In genomic region chrX:30990361-30990760, GRCh38 we compare ENCODE assay signal across 21 cellular contexts.
A peak's percentile ranks its signal among the peaks of the same experiment; 100 is the strongest.
DNase-seq lines count a peak whose midpoint lies in the region; ATAC-seq, FAIRE-seq and TF ChIP-seq lines count a peak whose summit lies in the region.
"Had no signal": no experiment of that assay in that cellular context is flagged by ENCODE, and none has a peak within 500 bp of the region (broad histone marks: within the 10 kb centered on the region; RNA-seq: fewer than 3 reads in every experiment).

No MANE protein-coding gene starts in this region.

- intact Hi-C loops in K562 (cut with micrococcal nuclease) (no loop called here), pancreas (cut with DNase I) (no loop called here)

- H2AFZ ChIP-seq in K562 (ENCODE audit: low read depth, low read length) = no peak overlapping the region
- H2AFZ ChIP-seq: GM23248 had no signal

- ATAC-seq in K562 (no peak), pancreas (no peak), foreskin keratinocyte (no peak)
- ATAC-seq: A549, GM12878, HepG2 had no signal

- POLR2A ChIA-PET in K562 (lab: Yijun Ruan, JAX) = no interaction called here

- BruUV-seq in K562 (replicated peaks; lab: Mats Ljungman, UMichigan) = no TSS peak

- in situ Hi-C loops in K562 (cut with MboI) = no loop called here

- 0% methylated on average over 2 of the region's 2 CpGs for WGBS in K562 (ENCODE audit: insufficient coverage, low coverage, missing lambda C conversion rate)
- WGBS in pancreas, 2 donors = 55 to 61% methylated on average over 2 of the region's 2 CpGs

- CTCF ChIA-PET in K562 (lab: Yijun Ruan, JAX; ENCODE audit: low intra/inter-chr PET ratio) = no interaction called here

- TF ChIP-seq EP300 in K562 (IDR thresholded peaks at IDR 0.05; ENCODE audit: low read length) = no peak

- H3K9ac ChIP-seq in K562 (ENCODE audit: insufficient read depth in 1 of 2, low read depth in 2 of 2, low read length in 2 of 2) = no peak overlapping the region
- H3K9ac ChIP-seq: GM23248 had no signal

- H3K4me3 ChIP-seq in K562 (no peak overlapping the region), pancreas (no peak overlapping the region)
- H3K4me3 ChIP-seq: A549, GM12878, GM23248, HAP-1 had no signal

- H3K27me3 ChIP-seq in K562 (ENCODE audit: control insufficient read depth in 2 of 2, insufficient read depth in 2 of 2, low read length in 2 of 2) (peaks cover 0 to 4% of the 10 kb centered on the region in 2 experiments; a peak in 1 of 5 replicates), pancreas (peaks cover 0 to 17% (median 0%) of the 10 kb centered on the region in 4 donors), foreskin keratinocyte (no peaks in the 10 kb centered on the region)

- H3K9me3 ChIP-seq in K562 (replicated peaks; ENCODE audit: control insufficient read depth, insufficient read depth, low read depth, low read length) (no peaks in the 10 kb centered on the region), pancreas (no peaks in the 10 kb centered on the region)
- H3K9me3 ChIP-seq: A549, Caco-2, HAP-1 had no signal

- no peaks in the 10 kb centered on the region for H3K4me1 ChIP-seq in K562 (replicated peaks in 1 of 2; ENCODE audit: control insufficient read depth in 2 of 2, insufficient read depth in 2 of 2, low read length in 2 of 2)
- no peaks in the 10 kb centered on the region for H3K4me1 ChIP-seq in pancreas
- H3K4me1 ChIP-seq in foreskin keratinocyte = no peaks in the 10 kb centered on the region
- H3K4me1 ChIP-seq: A549, Caco-2 had no signal

- FAIRE-seq in HTR-8/SVneo (lab: Jason Lieb, UNC) = peak; percentile 72
- FAIRE-seq in K562 (lab: Jason Lieb, UNC) = no peak
- peak; percentile 17 for FAIRE-seq in pancreas (lab: Jason Lieb, UNC)
- FAIRE-seq: GM12878 had no signal

- H3K4me2 ChIP-seq in K562 (ENCODE audit: insufficient read depth, low read length) = no peak overlapping the region
- H3K4me2 ChIP-seq: A549 had no signal

- H4K20me1 ChIP-seq in K562 (replicated peaks; ENCODE audit: control insufficient read depth, insufficient read depth, low read length) = no peaks in the 10 kb centered on the region

- TF ChIP-seq POLR2A in K562 (conservative IDR thresholded peaks at IDR 0.05) = no peak

- H3K27ac ChIP-seq in K562 (ENCODE audit: extremely low read depth, low read depth, low read length) = no peak overlapping the region
- H3K27ac ChIP-seq in pancreas = no peak overlapping the region
- no peak overlapping the region for H3K27ac ChIP-seq in foreskin keratinocyte
- H3K27ac ChIP-seq: 22Rv1, A549, C4-2B, GM23248, HL-60 had no signal

- TF ChIP-seq CTCF in K562 (IDR thresholded peaks at IDR 0.05 in 2 of 3, conservative IDR thresholded peaks at IDR 0.05 in 1 of 3; ENCODE audit: insufficient read depth in 2 of 3, low read depth in 1 of 3, low read length in 3 of 3) (no peak), pancreas (IDR thresholded peaks at IDR 0.05) (no peak), foreskin keratinocyte (conservative IDR thresholded peaks at IDR 0.05) (no peak)

- H3K36me3 ChIP-seq in K562 (ENCODE audit: control insufficient read depth, insufficient read depth, low read length) (no peaks in the 10 kb centered on the region), pancreas (no peaks in the 10 kb centered on the region)
- H3K36me3 ChIP-seq: HAP-1 had no signal

- no peaks in the 10 kb centered on the region for H3K79me2 ChIP-seq in K562 (ENCODE audit: control insufficient read depth, insufficient read depth, low read length)

- DNase-seq in DMS53 (lab: John Stamatoyannopoulos, UW) (peak; percentile 5), DMS53 treated with DMSO at 0.1 percent for 48 hours (lab: John Stamatoyannopoulos, UW; ENCODE audit: unreplicated experiment) (no peak), HTR-8/SVneo (ENCODE audit: insufficient read length, low spot score) (no peak), K562 (ENCODE audit: extremely low read depth in 1 of 4, low spot score in 3 of 4) (no peak), pancreas (no peak), NCI-H2081 (lab: John Stamatoyannopoulos, UW) (no peak), foreskin keratinocyte (no peak)
- DNase-seq: AML-193; Caco-2; CD4-positive, alpha-beta T cell; DMS153; DND-41; EL; GM23248 had no signal

- no peak for TF ChIP-seq RAD21 in K562 (CRISPR knock-in tag; conservative IDR thresholded peaks at IDR 0.05 in 1 of 2, IDR thresholded peaks at IDR 0.05 in 1 of 2)

- H3K9me1 ChIP-seq in K562 (ENCODE audit: control insufficient read depth, insufficient read depth, low read length) = no peaks in the 10 kb centered on the region

TF ChIP-seq in K562, 482 proteins besides CTCF, POLR2A, EP300 and RAD21:
- TF ChIP-seq RNF2 (IDR thresholded peaks at IDR 0.05) = peak; percentile 18; the same call in 1 of the 2 replicates
- no peak for TF ChIP-seq MEIS2 (IDR thresholded peaks at IDR 0.05; ENCODE audit: partially characterized antibody)
